In the genomic region with DNA sequence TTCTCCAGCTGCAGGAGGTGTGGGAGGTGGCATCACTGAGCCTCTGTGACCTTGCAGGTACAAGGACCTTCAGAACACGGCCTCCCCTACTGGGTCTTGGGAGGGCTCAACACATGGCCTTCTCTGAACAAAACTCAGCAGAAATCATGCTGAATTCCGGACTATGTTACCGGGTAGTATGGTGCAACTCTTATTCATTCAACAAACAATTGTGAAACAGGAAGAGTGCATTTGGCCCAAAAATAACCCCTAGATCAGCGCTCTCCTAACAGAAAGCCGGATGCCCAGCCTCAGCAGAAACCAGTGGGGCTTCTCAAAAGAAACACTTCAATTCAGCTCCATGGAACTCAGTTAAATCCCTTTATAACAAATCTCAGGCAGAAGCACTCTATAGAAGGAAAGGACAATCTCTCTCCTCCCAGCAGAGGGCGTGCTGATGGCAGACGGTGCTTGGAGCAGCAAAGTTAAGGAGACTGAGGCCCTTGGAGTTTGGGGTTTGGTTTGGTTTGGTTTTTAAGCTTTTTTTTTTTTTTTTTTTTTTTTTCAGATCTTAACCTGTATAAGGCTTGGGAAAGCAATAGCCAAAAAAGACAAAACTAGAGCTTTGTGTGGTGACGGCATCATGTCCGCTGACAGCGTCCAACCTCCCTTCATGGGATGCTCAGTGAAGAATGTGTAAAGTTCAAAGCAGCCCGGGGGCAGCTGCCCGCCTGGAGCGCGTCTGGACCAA, we compare ENCODE assay signal across 8 cellular contexts.
DNase-seq lines count a peak whose midpoint lies in the region; ATAC-seq, FAIRE-seq and TF ChIP-seq lines count a peak whose summit lies in the region.

No MANE protein-coding gene starts in this region.

- H3K27ac ChIP-seq in GM12878 (ENCODE audit: control insufficient read depth, insufficient read depth) = no peak overlapping the region

- intact Hi-C loops in GM12878 (cut with micrococcal nuclease; ENCODE audit: unreplicated experiment) (loop anchor here (1.0 kb wide), 1 partner anchor 371 kb away; no protein-coding TSS in a partner anchor), mucosa of descending colon (cut with DNase I, micrococcal nuclease) (no loop called here)

- H3K27me3 ChIP-seq in GM12878 (replicated peaks in 1 of 2; ENCODE audit: control insufficient read depth in 2 of 2, insufficient read depth in 2 of 2, low read length in 1 of 2) = no peaks in the 10 kb centered on the region

- 45% methylated on average over 14 of the region's 14 CpGs for WGBS in GM12878 (ENCODE audit: insufficient coverage, insufficient replicate concordance, low lambda C conversion rate, missing lambda C conversion rate)

- POLR2A ChIA-PET in GM12878 (lab: Charles Lee) = no interaction called here

- peak; percentile 48 for TF ChIP-seq RAD21 in GM12878 (IDR thresholded peaks at IDR 0.05; ENCODE audit: insufficient read depth, low read depth, low read length)

- FAIRE-seq in GM18507 (lab: Jason Lieb, UNC) (peak; percentile 39), GM12878 (lab: Jason Lieb, UNC) (no peak)

- H3K36me3 ChIP-seq in GM12878 (ENCODE audit: control insufficient read depth in 2 of 2, insufficient read depth in 2 of 2, low read length in 1 of 2) (no peaks in the 10 kb centered on the region), mucosa of descending colon (ENCODE audit: low read depth) (no peaks in the 10 kb centered on the region)

- DNase-seq in Ammon's horn (ENCODE audit: low spot score) (peak; percentile 72), GM18507 (ENCODE audit: extremely low spot score, insufficient read length, low read depth) (no peak), NOMO-1 (lab: John Stamatoyannopoulos, UW; ENCODE audit: unreplicated experiment in 2 of 2) (peak; percentile 52 to 54), GM12878 (ENCODE audit: low read depth, low spot score) (no peak), mucosa of descending colon (peak in 1 of 3 donors; percentile 52), ecto neural progenitor cell (ENCODE audit: low spot score) (no peak)

- H3K4me1 ChIP-seq in GM12878 (ENCODE audit: control insufficient read depth, insufficient read depth, low read length) (no peaks in the 10 kb centered on the region), mucosa of descending colon (ENCODE audit: low read depth) (no peaks in the 10 kb centered on the region)

- no peak overlapping the region for H3K9ac ChIP-seq in GM12878 (ENCODE audit: control insufficient read depth, insufficient read depth, low read length)

- H3K79me2 ChIP-seq in GM12878 (ENCODE audit: control insufficient read depth, insufficient read depth, low read length) = no peaks in the 10 kb centered on the region

- TF ChIP-seq EP300 in GM12878 (IDR thresholded peaks at IDR 0.05; ENCODE audit: borderline replicate concordance in 1 of 2, control insufficient read depth in 1 of 2, low read depth in 2 of 2, low read length in 2 of 2) = no peak

- no peaks in the 10 kb centered on the region for H3K9me3 ChIP-seq in GM12878 (replicated peaks; ENCODE audit: control insufficient read depth, insufficient read depth, low read length)
- no peaks in the 10 kb centered on the region for H3K9me3 ChIP-seq in mucosa of descending colon

- H3K4me2 ChIP-seq in GM12878 (ENCODE audit: control insufficient read depth, insufficient read depth) = no peak overlapping the region

- H2AFZ ChIP-seq in GM12878 (ENCODE audit: control insufficient read depth, low read depth, low read length) = no peak overlapping the region

- TF ChIP-seq POLR2A in GM12878 (IDR thresholded peaks at IDR 0.05; ENCODE audit: low read depth, low read length) = no peak

- SMC1A ChIA-PET in GM12878 (lab: Charles Lee; ENCODE audit: uncharacterized antibody, unreplicated experiment) = interaction anchor here (0.5 to 1.7 kb wide), 3 partner anchors 36 to 367 kb away, joined by 3 to 5 read pairs (median 3); no protein-coding TSS in a partner anchor

- TF ChIP-seq CTCF in GM12878 (IDR thresholded peaks at IDR 0.05 in 2 of 3, conservative IDR thresholded peaks at IDR 0.05 in 1 of 3; ENCODE audit: control insufficient read depth in 2 of 3, extremely low read depth in 1 of 3, insufficient read depth in 1 of 3, low read depth in 3 of 3, low read length in 3 of 3) (peak; percentile 41 to 58 (median 54); a peak in 5 of 6 replicates), mucosa of descending colon (IDR thresholded peaks at IDR 0.05) (peak; percentile 34)

- no TSS peak for BruUV-seq in GM12878 (replicated peaks; lab: Mats Ljungman, UMichigan)

- H4K20me1 ChIP-seq in GM12878 (ENCODE audit: control insufficient read depth, insufficient read depth) = no peaks in the 10 kb centered on the region

- ATAC-seq in GM12878 = 0 out of 3 replicates have a peak, but pooled peaks have one; percentile 39
- ATAC-seq in mucosa of descending colon = peak; percentile 54
- no peak for ATAC-seq in GM21447 (IDR thresholded peaks at IDR 0.05; ENCODE audit: unreplicated experiment)
- no peak for ATAC-seq in GM19455 (IDR thresholded peaks at IDR 0.05; ENCODE audit: unreplicated experiment)

- CTCF ChIA-PET in GM12878 (lab: Yijun Ruan, JAX) = interaction anchor here (0.5 to 2.1 kb wide), 9 partner anchors 9 to 375 kb away, joined by 3 to 12 read pairs (median 4); no protein-coding TSS in a partner anchor

- H3K4me3 ChIP-seq in GM12878 (no peak overlapping the region), mucosa of descending colon (no peak overlapping the region)

- RAD21 ChIA-PET in GM12878 (lab: Charles Lee; ENCODE audit: unreplicated experiment) = interaction anchor here (0.7 to 1.1 kb wide), 2 partner anchors 38 to 467 kb away, joined by 3 to 4 read pairs; no protein-coding TSS in a partner anchor

- in situ Hi-C loops in GM12878 (cut with MboI) = no loop called here

TF ChIP-seq in GM12878, 131 proteins besides CTCF, POLR2A, EP300 and RAD21:
- TF ChIP-seq IRF3 (IDR thresholded peaks at IDR 0.05) = no peak
- TF ChIP-seq SMC3 (IDR thresholded peaks at IDR 0.05; ENCODE audit: borderline replicate concordance, low read length) = peak; percentile 34; the same call in 1 of the 2 replicates

Comparison
In these comparisons a context has a peak if more than half of its experiments do, and no peak if none do; other contexts are left out.
1. DNase-seq: peak in Ammon's horn (single experiment) and NOMO-1 (2 of 2); none in GM18507 (single experiment), GM12878 (single experiment) and ecto neural progenitor cell (single experiment).
2. ATAC-seq: peak in GM12878 (single experiment) and mucosa of descending colon (single experiment); none in GM21447 (single experiment) and GM19455 (single experiment).